1 cellular context compared by ENCODE assay signal in the genomic region with DNA sequence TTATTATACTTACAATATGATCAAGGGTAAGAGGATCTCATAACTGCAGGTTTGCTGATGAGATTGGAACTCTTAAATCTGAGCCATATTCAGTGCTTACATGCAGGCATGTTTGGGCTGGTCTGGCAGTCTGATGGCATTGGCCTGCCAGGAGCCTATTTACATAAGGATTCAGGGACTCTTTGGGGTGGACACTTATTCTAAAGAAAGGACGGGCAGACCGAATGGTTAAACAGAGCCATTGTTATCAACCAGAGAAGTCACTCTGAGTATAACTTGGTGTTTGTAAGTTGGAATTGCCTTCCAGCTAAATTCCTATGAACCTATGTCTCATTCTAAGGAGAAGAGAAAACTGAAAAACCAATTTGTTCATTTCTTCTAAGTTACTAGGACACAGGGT.
TF ChIP-seq lines count a peak whose summit lies in the region.

No MANE protein-coding gene starts in this region.

TF ChIP-seq in GM23338, 12 proteins besides CTCF, POLR2A, EP300 and RAD21 (continued from another document):
- TF ChIP-seq, protein P1, sequence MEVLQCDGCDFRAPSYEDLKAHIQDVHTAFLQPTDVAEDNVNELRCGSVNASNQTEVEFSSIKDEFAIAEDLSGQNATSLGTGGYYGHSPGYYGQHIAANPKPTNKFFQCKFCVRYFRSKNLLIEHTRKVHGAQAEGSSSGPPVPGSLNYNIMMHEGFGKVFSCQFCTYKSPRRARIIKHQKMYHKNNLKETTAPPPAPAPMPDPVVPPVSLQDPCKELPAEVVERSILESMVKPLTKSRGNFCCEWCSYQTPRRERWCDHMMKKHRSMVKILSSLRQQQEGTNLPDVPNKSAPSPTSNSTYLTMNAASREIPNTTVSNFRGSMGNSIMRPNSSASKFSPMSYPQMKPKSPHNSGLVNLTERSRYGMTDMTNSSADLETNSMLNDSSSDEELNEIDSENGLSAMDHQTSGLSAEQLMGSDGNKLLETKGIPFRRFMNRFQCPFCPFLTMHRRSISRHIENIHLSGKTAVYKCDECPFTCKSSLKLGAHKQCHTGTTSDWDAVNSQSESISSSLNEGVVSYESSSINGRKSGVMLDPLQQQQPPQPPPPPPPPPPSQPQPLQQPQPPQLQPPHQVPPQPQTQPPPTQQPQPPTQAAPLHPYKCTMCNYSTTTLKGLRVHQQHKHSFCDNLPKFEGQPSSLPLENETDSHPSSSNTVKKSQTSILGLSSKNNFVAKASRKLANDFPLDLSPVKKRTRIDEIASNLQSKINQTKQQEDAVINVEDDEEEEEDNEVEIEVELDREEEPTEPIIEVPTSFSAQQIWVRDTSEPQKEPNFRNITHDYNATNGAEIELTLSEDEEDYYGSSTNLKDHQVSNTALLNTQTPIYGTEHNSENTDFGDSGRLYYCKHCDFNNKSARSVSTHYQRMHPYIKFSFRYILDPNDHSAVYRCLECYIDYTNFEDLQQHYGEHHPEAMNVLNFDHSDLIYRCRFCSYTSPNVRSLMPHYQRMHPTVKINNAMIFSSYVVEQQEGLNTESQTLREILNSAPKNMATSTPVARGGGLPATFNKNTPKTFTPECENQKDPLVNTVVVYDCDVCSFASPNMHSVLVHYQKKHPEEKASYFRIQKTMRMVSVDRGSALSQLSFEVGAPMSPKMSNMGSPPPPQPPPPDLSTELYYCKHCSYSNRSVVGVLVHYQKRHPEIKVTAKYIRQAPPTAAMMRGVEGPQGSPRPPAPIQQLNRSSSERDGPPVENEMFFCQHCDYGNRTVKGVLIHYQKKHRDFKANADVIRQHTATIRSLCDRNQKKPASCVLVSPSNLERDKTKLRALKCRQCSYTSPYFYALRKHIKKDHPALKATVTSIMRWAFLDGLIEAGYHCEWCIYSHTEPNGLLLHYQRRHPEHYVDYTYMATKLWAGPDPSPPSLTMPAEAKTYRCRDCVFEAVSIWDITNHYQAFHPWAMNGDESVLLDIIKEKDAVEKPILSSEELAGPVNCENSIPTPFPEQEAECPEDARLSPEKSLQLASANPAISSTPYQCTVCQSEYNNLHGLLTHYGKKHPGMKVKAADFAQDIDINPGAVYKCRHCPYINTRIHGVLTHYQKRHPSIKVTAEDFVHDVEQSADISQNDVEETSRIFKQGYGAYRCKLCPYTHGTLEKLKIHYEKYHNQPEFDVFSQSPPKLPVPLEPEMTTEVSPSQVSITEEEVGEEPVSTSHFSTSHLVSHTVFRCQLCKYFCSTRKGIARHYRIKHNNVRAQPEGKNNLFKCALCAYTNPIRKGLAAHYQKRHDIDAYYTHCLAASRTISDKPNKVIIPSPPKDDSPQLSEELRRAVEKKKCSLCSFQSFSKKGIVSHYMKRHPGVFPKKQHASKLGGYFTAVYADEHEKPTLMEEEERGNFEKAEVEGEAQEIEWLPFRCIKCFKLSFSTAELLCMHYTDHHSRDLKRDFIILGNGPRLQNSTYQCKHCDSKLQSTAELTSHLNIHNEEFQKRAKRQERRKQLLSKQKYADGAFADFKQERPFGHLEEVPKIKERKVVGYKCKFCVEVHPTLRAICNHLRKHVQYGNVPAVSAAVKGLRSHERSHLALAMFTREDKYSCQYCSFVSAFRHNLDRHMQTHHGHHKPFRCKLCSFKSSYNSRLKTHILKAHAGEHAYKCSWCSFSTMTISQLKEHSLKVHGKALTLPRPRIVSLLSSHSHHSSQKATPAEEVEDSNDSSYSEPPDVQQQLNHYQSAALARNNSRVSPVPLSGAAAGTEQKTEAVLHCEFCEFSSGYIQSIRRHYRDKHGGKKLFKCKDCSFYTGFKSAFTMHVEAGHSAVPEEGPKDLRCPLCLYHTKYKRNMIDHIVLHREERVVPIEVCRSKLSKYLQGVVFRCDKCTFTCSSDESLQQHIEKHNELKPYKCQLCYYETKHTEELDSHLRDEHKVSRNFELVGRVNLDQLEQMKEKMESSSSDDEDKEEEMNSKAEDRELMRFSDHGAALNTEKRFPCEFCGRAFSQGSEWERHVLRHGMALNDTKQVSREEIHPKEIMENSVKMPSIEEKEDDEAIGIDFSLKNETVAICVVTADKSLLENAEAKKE (CRISPR knock-in tag; IDR thresholded peaks at IDR 0.05), result no peak
- TF ChIP-seq, protein P2, sequence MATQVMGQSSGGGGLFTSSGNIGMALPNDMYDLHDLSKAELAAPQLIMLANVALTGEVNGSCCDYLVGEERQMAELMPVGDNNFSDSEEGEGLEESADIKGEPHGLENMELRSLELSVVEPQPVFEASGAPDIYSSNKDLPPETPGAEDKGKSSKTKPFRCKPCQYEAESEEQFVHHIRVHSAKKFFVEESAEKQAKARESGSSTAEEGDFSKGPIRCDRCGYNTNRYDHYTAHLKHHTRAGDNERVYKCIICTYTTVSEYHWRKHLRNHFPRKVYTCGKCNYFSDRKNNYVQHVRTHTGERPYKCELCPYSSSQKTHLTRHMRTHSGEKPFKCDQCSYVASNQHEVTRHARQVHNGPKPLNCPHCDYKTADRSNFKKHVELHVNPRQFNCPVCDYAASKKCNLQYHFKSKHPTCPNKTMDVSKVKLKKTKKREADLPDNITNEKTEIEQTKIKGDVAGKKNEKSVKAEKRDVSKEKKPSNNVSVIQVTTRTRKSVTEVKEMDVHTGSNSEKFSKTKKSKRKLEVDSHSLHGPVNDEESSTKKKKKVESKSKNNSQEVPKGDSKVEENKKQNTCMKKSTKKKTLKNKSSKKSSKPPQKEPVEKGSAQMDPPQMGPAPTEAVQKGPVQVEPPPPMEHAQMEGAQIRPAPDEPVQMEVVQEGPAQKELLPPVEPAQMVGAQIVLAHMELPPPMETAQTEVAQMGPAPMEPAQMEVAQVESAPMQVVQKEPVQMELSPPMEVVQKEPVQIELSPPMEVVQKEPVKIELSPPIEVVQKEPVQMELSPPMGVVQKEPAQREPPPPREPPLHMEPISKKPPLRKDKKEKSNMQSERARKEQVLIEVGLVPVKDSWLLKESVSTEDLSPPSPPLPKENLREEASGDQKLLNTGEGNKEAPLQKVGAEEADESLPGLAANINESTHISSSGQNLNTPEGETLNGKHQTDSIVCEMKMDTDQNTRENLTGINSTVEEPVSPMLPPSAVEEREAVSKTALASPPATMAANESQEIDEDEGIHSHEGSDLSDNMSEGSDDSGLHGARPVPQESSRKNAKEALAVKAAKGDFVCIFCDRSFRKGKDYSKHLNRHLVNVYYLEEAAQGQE (IDR thresholded peaks at IDR 0.05; ENCODE audit: unreplicated experiment), result no peak
- TF ChIP-seq JUNB (IDR thresholded peaks at IDR 0.05; ENCODE audit: unreplicated experiment), result no peak
- TF ChIP-seq STAT1 (IDR thresholded peaks at IDR 0.05; ENCODE audit: unreplicated experiment), result no peak
TF ChIP-seq in GM23338: peak in this region for 0.
